26 cellular contexts compared by ENCODE assay signal in the genomic region with DNA sequence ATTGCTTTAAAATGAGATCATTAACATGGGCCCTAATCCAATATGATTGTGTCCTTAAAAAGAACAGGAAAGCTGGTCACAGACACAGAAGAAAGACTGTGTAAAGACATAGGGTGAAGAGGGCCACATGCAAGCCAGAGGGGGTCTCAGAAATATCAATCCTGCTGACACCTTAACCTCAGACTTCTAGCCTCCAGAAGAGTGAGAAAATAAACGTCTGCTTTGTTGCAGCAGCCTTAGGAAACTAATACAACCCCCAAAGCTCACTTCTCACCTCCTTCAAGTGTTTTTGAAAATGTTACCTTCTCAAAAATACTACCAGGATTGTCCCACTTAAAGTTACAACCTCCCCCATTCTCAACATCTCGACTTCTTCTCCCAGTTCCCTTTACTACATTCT. TPM values are rescaled to one million over a fixed set of nuclear protein-coding genes. Genes with fewer than 3 reads are reported as not detected.
DNase-seq lines count a peak whose midpoint lies in the region; ATAC-seq, FAIRE-seq and TF ChIP-seq lines count a peak whose summit lies in the region.
"Had no signal": no experiment of that assay in that cellular context is flagged by ENCODE, and none has a peak within 500 bp of the region (broad histone marks: within the 10 kb centered on the region; RNA-seq: fewer than 3 reads in every experiment).

No MANE protein-coding gene starts in this region.

- H4K91ac ChIP-seq in mesenchymal stem cell (ENCODE audit: low read length) = no peak overlapping the region

- H3K9me2 ChIP-seq in PC-9 (ENCODE audit: insufficient read depth) = no peaks in the 10 kb centered on the region

- peaks cover 3% of the 10 kb centered on the region for H3K27me3 Mint-ChIP-seq in neural progenitor cell (ENCODE audit: insufficient read depth, low read depth)
- H3K27me3 Mint-ChIP-seq: CD4-positive, alpha-beta T cell had no signal

- no peak for TF ChIP-seq RAD21 in HepG2 (CRISPR knock-in tag; IDR thresholded peaks at IDR 0.05)

- TF ChIP-seq EP300 in HepG2 (IDR thresholded peaks at IDR 0.05; ENCODE audit: low read depth in 2 of 2, low read length in 2 of 2) (no peak), HepG2 (CRISPR knock-in tag; IDR thresholded peaks at IDR 0.05; ENCODE audit: borderline replicate concordance) (no peak)

- H3K36me3 ChIP-seq in HepG2 (replicated peaks in 1 of 2; ENCODE audit: control insufficient read depth in 1 of 2, insufficient read depth in 2 of 2, low read length in 2 of 2) (no peaks in the 10 kb centered on the region), right lobe of liver (no peaks in the 10 kb centered on the region), PC-9 (ENCODE audit: low read depth) (no peaks in the 10 kb centered on the region), mesenchymal stem cell (ENCODE audit: control insufficient read depth in 1 of 2, insufficient read depth in 2 of 2, low read depth in 1 of 2, low read length in 2 of 2) (no peaks in the 10 kb centered on the region), neural progenitor cell (no peaks in the 10 kb centered on the region), spleen (no peaks in the 10 kb centered on the region), gastrocnemius medialis (no peaks in the 10 kb centered on the region)
- H3K36me3 ChIP-seq: BE2C; BLaER1 treated with 17β-estradiol and CSF1 and Interleukin-3, amounts not matched to agents 10 nM and 100 nM had no signal

- ATAC-seq in HepG2 (no peak), right lobe of liver (no peak), gastrocnemius medialis (no peak)
- ATAC-seq: A549, HCT116 had no signal

- H3K9me3 Mint-ChIP-seq in neural progenitor cell = peaks cover 7% of the 10 kb centered on the region
- H3K9me3 Mint-ChIP-seq: CD4-positive, alpha-beta T cell had no signal

- no peak for TF ChIP-seq CTCF in HepG2 (CRISPR knock-in tag; IDR thresholded peaks at IDR 0.05)
- no peak for TF ChIP-seq CTCF in right lobe of liver (IDR thresholded peaks at IDR 0.05)
- no peak for TF ChIP-seq CTCF in PC-9 (conservative IDR thresholded peaks at IDR 0.05)
- TF ChIP-seq CTCF in neural progenitor cell (IDR thresholded peaks at IDR 0.05) = no peak
- no peak for TF ChIP-seq CTCF in spleen (IDR thresholded peaks at IDR 0.05 in 8 of 11, conservative IDR thresholded peaks at IDR 0.05 in 3 of 11)
- no peak for TF ChIP-seq CTCF in gastrocnemius medialis (IDR thresholded peaks at IDR 0.05 in 4 of 5, conservative IDR thresholded peaks at IDR 0.05 in 1 of 5)

- H3K4me2 ChIP-seq in HepG2 (ENCODE audit: low read depth, low read length) (no peak overlapping the region), PC-9 (no peak overlapping the region), mesenchymal stem cell (ENCODE audit: low read length, poor library complexity, severe bottlenecking) (peak overlapping the region; percentile 6), neural progenitor cell (no peak overlapping the region)
- H3K4me2 ChIP-seq: A549; BLaER1 treated with 17β-estradiol and CSF1 and Interleukin-3, amounts not matched to agents 10 nM and 100 nM had no signal

- no peaks in the 10 kb centered on the region for H3K4me1 ChIP-seq in HepG2 (ENCODE audit: insufficient read depth, low read length)
- no peaks in the 10 kb centered on the region for H3K4me1 ChIP-seq in right lobe of liver
- no peaks in the 10 kb centered on the region for H3K4me1 ChIP-seq in PC-9 (replicated peaks; ENCODE audit: insufficient read depth)
- H3K4me1 ChIP-seq in mesenchymal stem cell (ENCODE audit: control insufficient read depth, insufficient read depth, low read depth, low read length) = no peaks in the 10 kb centered on the region
- H3K4me1 ChIP-seq in neural progenitor cell = peaks cover 7% of the 10 kb centered on the region
- H3K4me1 ChIP-seq in spleen = no peaks in the 10 kb centered on the region
- H3K4me1 ChIP-seq in gastrocnemius medialis = no peaks in the 10 kb centered on the region
- H3K4me1 ChIP-seq: A549, BE2C had no signal

- H3K27me3 ChIP-seq in HepG2 (ENCODE audit: control insufficient read depth in 1 of 2, insufficient read depth in 2 of 2, low read length in 2 of 2) (peaks cover 0 to 16% of the 10 kb centered on the region in 2 experiments; a peak in 3 of 5 replicates), right lobe of liver (no peaks in the 10 kb centered on the region), PC-9 (ENCODE audit: insufficient read depth, low read depth) (no peaks in the 10 kb centered on the region), mesenchymal stem cell (ENCODE audit: control insufficient read depth in 1 of 2, insufficient read depth in 1 of 2, low read length in 2 of 2) (no peaks in the 10 kb centered on the region), neural progenitor cell (no peaks in the 10 kb centered on the region), spleen (replicated peaks in 1 of 7) (no peaks in the 10 kb centered on the region), gastrocnemius medialis (no peaks in the 10 kb centered on the region)
- H3K27me3 ChIP-seq: BE2C; BLaER1 treated with 17β-estradiol and CSF1 and Interleukin-3, amounts not matched to agents 10 nM and 100 nM had no signal

- in situ Hi-C loops in HepG2 (cut with HindIII; ENCODE audit: extremely low pct_ligation_motif_present, low pct_unique_long_range_greater_than_20kb) (no loop called here), gastrocnemius medialis (cut with MboI; ENCODE audit: low sequenced_read_pairs in 4 of 4) (no loop called here)

- intact Hi-C loops in HepG2 (cut with micrococcal nuclease; ENCODE audit: unreplicated experiment) = no loop called here
- intact Hi-C loops in right lobe of liver (cut with DNase I) = no loop called here
- intact Hi-C loops in PC-9 (cut with micrococcal nuclease; ENCODE audit: unreplicated experiment) = no loop called here
- intact Hi-C loops in spleen (cut with DNase I; ENCODE audit: low total_unique reads) = no loop called here
- intact Hi-C loops in gastrocnemius medialis (cut with DNase I; ENCODE audit: low total_unique reads) = no loop called here

- TF ChIP-seq POLR2A in HepG2 (IDR thresholded peaks at IDR 0.05; ENCODE audit: insufficient read depth in 1 of 2, low read depth in 2 of 2, low read length in 2 of 2) = no peak
- TF ChIP-seq POLR2A in right lobe of liver (IDR thresholded peaks at IDR 0.05) = no peak
- no peak for TF ChIP-seq POLR2A in spleen (IDR thresholded peaks at IDR 0.05)
- no peak for TF ChIP-seq POLR2A in gastrocnemius medialis (IDR thresholded peaks at IDR 0.05)

- CTCF ChIA-PET in HepG2 (lab: Yijun Ruan, JAX; ENCODE audit: low intra/inter-chr PET ratio, low total read pairs) = no interaction called here
- CTCF ChIA-PET in PC-9 (lab: Charles Lee) = no interaction called here

- H3K18ac ChIP-seq in mesenchymal stem cell (ENCODE audit: low read depth in 1 of 2, low read length in 2 of 2) = no peak overlapping the region

- FAIRE-seq in HepG2 (lab: Jason Lieb, UNC) = no peak
- FAIRE-seq: A549, D721Med, GM12892 had no signal

- POLR2A ChIA-PET in HepG2 (lab: Yijun Ruan, JAX) = no interaction called here
- POLR2A ChIA-PET in PC-9 (lab: Charles Lee; ENCODE audit: unreplicated experiment) = no interaction called here

- H3K4me1 Mint-ChIP-seq in neural progenitor cell = no peaks in the 10 kb centered on the region
- H3K4me1 Mint-ChIP-seq: CD14-positive monocyte; CD8-positive, alpha-beta memory T cell; H9 had no signal

- no peak overlapping the region for H4K8ac ChIP-seq in mesenchymal stem cell (ENCODE audit: low read length)

- no peak overlapping the region for H3K14ac ChIP-seq in mesenchymal stem cell (ENCODE audit: low read length in 2 of 2)

- DNase-seq in HepG2 (ENCODE audit: low spot score) = no peak
- no peak for DNase-seq in right lobe of liver
- DNase-seq in PC-9 = no peak
- DNase-seq in mesenchymal stem cell = no peak
- no peak for DNase-seq in neural progenitor cell (ENCODE audit: low spot score)
- no peak for DNase-seq in spleen
- no peak for DNase-seq in gastrocnemius medialis
- no peak for DNase-seq in NCI-H510A treated with DMSO at 0.1 percent for 48 hours (lab: John Stamatoyannopoulos, UW)
- DNase-seq: 8988T; ACHN; AML-193; BE2C; CD4-positive, alpha-beta T cell; CD8-positive, alpha-beta memory T cell; DMS 273 treated with DMSO at 0.1 percent for 48 hours; DMS79; EL; GDM1; GM23248; H9 had no signal

- H3K27ac ChIP-seq in HepG2 (ENCODE audit: extremely low read length, insufficient read depth, low read length) (no peak overlapping the region), right lobe of liver (no peak overlapping the region), PC-9 (no peak overlapping the region), mesenchymal stem cell (ENCODE audit: low read length, poor library complexity, severe bottlenecking) (no peak overlapping the region), neural progenitor cell (no peak overlapping the region), spleen (no peak overlapping the region), gastrocnemius medialis (no peak overlapping the region)
- H3K27ac ChIP-seq: A549; BLaER1 treated with 17β-estradiol and CSF1 and Interleukin-3, amounts not matched to agents 10 nM and 100 nM; GM23248 had no signal

- H2AFZ ChIP-seq in HepG2 (ENCODE audit: low read length) (no peak overlapping the region), PC-9 (peak overlapping the region; percentile 8; the same call in 1 of the 2 replicates), mesenchymal stem cell (ENCODE audit: low read depth, low read length) (no peak overlapping the region), neural progenitor cell (replicated peaks) (peak overlapping the region; percentile 76)
- H2AFZ ChIP-seq: GM23248 had no signal

- no TSS peak for BruUV-seq in HepG2 (replicated peaks; lab: Mats Ljungman, UMichigan)
- BruUV-seq in PC-9 (replicated peaks; lab: Mats Ljungman, UMichigan) = no TSS peak

- H3K4me3 ChIP-seq in HepG2 (replicated peaks in 1 of 3; ENCODE audit: insufficient read depth in 1 of 3, low read depth in 2 of 3, low read length in 3 of 3) (no peak overlapping the region), right lobe of liver (no peak overlapping the region), PC-9 (no peak overlapping the region), mesenchymal stem cell (ENCODE audit: insufficient read depth in 1 of 2, low read depth in 1 of 2, low read length in 2 of 2) (no peak overlapping the region), neural progenitor cell (no peak overlapping the region), spleen (no peak overlapping the region), gastrocnemius medialis (no peak overlapping the region)
- H3K4me3 ChIP-seq: A549; BLaER1 treated with 17β-estradiol and CSF1 and Interleukin-3, amounts not matched to agents 10 nM and 100 nM; GM23248 had no signal

- no peak overlapping the region for H3K27ac Mint-ChIP-seq in neural progenitor cell
- H3K27ac Mint-ChIP-seq: CD14-positive monocyte; CD4-positive, alpha-beta T cell had no signal

- 2% methylated on average over 2 of the region's 2 CpGs for WGBS in HepG2 (ENCODE audit: low lambda C conversion rate)
- 56% methylated on average over 2 of the region's 2 CpGs for WGBS in right lobe of liver (ENCODE audit: insufficient coverage, low coverage, low lambda C conversion rate, missing lambda C conversion rate)
- WGBS in mesenchymal stem cell = 67% methylated on average over 2 of the region's 2 CpGs
- WGBS in spleen, 5 donors = 62 to 87% (median 72%) methylated on average over 2 of the region's 2 CpGs

- no peak overlapping the region for H3K9ac ChIP-seq in HepG2 (ENCODE audit: insufficient read depth, low read depth, low read length)
- H3K9ac ChIP-seq in mesenchymal stem cell (ENCODE audit: low read length) = no peak overlapping the region
- no peak overlapping the region for H3K9ac ChIP-seq in neural progenitor cell
- H3K9ac ChIP-seq: BLaER1 treated with 17β-estradiol and CSF1 and Interleukin-3, amounts not matched to agents 10 nM and 100 nM; GM23248 had no signal

- no peaks in the 10 kb centered on the region for H3K79me1 ChIP-seq in mesenchymal stem cell (replicated peaks; ENCODE audit: low read length, poor library complexity, severe bottlenecking)

- no peak overlapping the region for H2BK15ac ChIP-seq in mesenchymal stem cell (ENCODE audit: low read depth, poor library complexity, severe bottlenecking)

- no peak overlapping the region for H3K23ac ChIP-seq in mesenchymal stem cell (ENCODE audit: low read length in 2 of 2)

- H3K4me3 Mint-ChIP-seq in neural progenitor cell = no peak overlapping the region
- H3K4me3 Mint-ChIP-seq: CD14-positive monocyte; CD4-positive, alpha-beta T cell; CD8-positive, alpha-beta memory T cell; H9 had no signal

- H3F3A ChIP-seq in PC-9 (ENCODE audit: insufficient read depth, low read depth) (no peaks in the 10 kb centered on the region), neural progenitor cell (ENCODE audit: low read depth) (no peaks in the 10 kb centered on the region)

- H3K9me3 ChIP-seq in HepG2 (ENCODE audit: low read length) (peaks cover 9% of the 10 kb centered on the region; the same call in 1 of the 2 replicates), right lobe of liver (no peaks in the 10 kb centered on the region), PC-9 (ENCODE audit: insufficient read depth, low read depth) (0 out of 2 replicates have a peak, but pooled peaks cover 10% of the 10 kb centered on the region), mesenchymal stem cell (ENCODE audit: control insufficient read depth, low read length) (no peaks in the 10 kb centered on the region), neural progenitor cell (ENCODE audit: low read depth) (peaks cover 6% of the 10 kb centered on the region), spleen (peaks cover 0 to 10% (median 0%) of the 10 kb centered on the region in 8 donors), gastrocnemius medialis (no peaks in the 10 kb centered on the region)
- H3K9me3 ChIP-seq: A549, BE2C had no signal

- no peak overlapping the region for H3K4ac ChIP-seq in mesenchymal stem cell (ENCODE audit: low read depth in 1 of 2, low read length in 2 of 2)

- H4K20me1 ChIP-seq in HepG2 (ENCODE audit: insufficient read depth, low read length) (no peaks in the 10 kb centered on the region), PC-9 (ENCODE audit: insufficient read depth) (no peaks in the 10 kb centered on the region), neural progenitor cell (ENCODE audit: low read depth) (no peaks in the 10 kb centered on the region)
- H4K20me1 ChIP-seq: BLaER1 treated with 17β-estradiol and CSF1 and Interleukin-3, amounts not matched to agents 10 nM and 100 nM had no signal

- H2BK120ac ChIP-seq in mesenchymal stem cell (ENCODE audit: low read depth, low read length) = no peak overlapping the region

- no peak overlapping the region for H2AK5ac ChIP-seq in mesenchymal stem cell (ENCODE audit: low read length, severe bottlenecking)

- no peaks in the 10 kb centered on the region for H3K36me3 Mint-ChIP-seq in neural progenitor cell
- H3K36me3 Mint-ChIP-seq: CD14-positive monocyte; CD8-positive, alpha-beta memory T cell had no signal

- H2BK5ac ChIP-seq in mesenchymal stem cell (ENCODE audit: low read depth, low read length, poor library complexity, severe bottlenecking) = no peak overlapping the region

- no peaks in the 10 kb centered on the region for H3K79me2 ChIP-seq in HepG2 (ENCODE audit: insufficient read depth, low read length)
- H3K79me2 ChIP-seq in PC-9 (ENCODE audit: low read depth) = no peaks in the 10 kb centered on the region
- H3K79me2 ChIP-seq in neural progenitor cell (ENCODE audit: low read depth) = no peaks in the 10 kb centered on the region

- no peak overlapping the region for H2BK12ac ChIP-seq in mesenchymal stem cell (ENCODE audit: low read length in 2 of 2)

RNA-seq across cellular contexts. Expression of gene SESTD1, which starts 39.8 kb away (rescaled TPM):
- total RNA-seq in HepG2 (2016; rRNA removed; fragmentation: Illumina TruSeq; extraction: Trizol) = 74.4 and 105 TPM in 2 replicates
- total RNA-seq in HepG2 (2016; cell fraction: cytosol; rRNA removed; fragmentation: Illumina TruSeq; extraction: Trizol; ENCODE audit: low read depth) = 58.3 and 66.2 TPM in 2 replicates
- 71.8 and 93.5 TPM in 2 replicates for total RNA-seq in HepG2 (2016; cell fraction: insoluble cytoplasmic fraction; rRNA removed; fragmentation: Illumina TruSeq; extraction: Trizol)
- 84.1 and 90.5 TPM in 2 replicates for total RNA-seq in HepG2 (2016; cell fraction: membrane; rRNA removed; fragmentation: Illumina TruSeq; extraction: Trizol)
- 67.8 and 69.5 TPM in 2 replicates for total RNA-seq in HepG2 (2016; cell fraction: nucleus; rRNA removed; fragmentation: Illumina TruSeq; extraction: Trizol)
- 69.3 and 101 TPM in 2 replicates for polyA plus RNA-seq in HepG2 (2011; rRNA removed)
- polyA plus RNA-seq in HepG2 (2011; cell fraction: cytosol; rRNA removed) = 44.4 and 49.6 TPM in 2 replicates
- 48.2 and 49.5 TPM in 2 replicates for polyA plus RNA-seq in HepG2 (2011; cell fraction: nucleus; rRNA removed)
- polyA plus RNA-seq in HepG2 (2012) = 109 and 119 TPM in 2 replicates
- polyA plus RNA-seq in HepG2 (2016; cell fraction: cytosol; fragmentation: Illumina TruSeq; extraction: Trizol; ENCODE audit: low read depth) = 25.4 and 25.6 TPM in 2 replicates
- 82.9 and 87.2 TPM in 2 replicates for polyA plus RNA-seq in HepG2 (2016; cell fraction: insoluble cytoplasmic fraction; fragmentation: Illumina TruSeq; extraction: Trizol; ENCODE audit: low read depth)
- polyA plus RNA-seq in HepG2 (2016; cell fraction: membrane; fragmentation: Illumina TruSeq; extraction: Trizol; ENCODE audit: low read depth) = 48.8 and 51.0 TPM in 2 replicates
- 66.2 and 71.0 TPM in 2 replicates for polyA plus RNA-seq in HepG2 (2016; cell fraction: nucleus; fragmentation: Illumina TruSeq; extraction: Trizol; ENCODE audit: insufficient read depth, low read depth)
- 13.2 and 38.6 TPM in 2 replicates for polyA minus RNA-seq in HepG2 (2011; rRNA and poly(A)+ RNA removed; ENCODE audit: low replicate concordance)
- polyA minus RNA-seq in HepG2 (2011; cell fraction: cytosol; rRNA and poly(A)+ RNA removed) = 71.8 and 102 TPM in 2 replicates
- 247 and 269 TPM in 2 replicates for polyA minus RNA-seq in HepG2 (2011; cell fraction: nucleus; rRNA and poly(A)+ RNA removed)
- total RNA-seq in right lobe of liver = 10 to 100 TPM in 3 of 6 experiments, 1 to 10 TPM in 3; 5.8 to 27.9 (median 12.8) TPM
- total RNA-seq in PC-9 (2021) = 208 and 279 TPM in 2 replicates
- polyA plus RNA-seq in mesenchymal stem cell (2013, experiment 1 of 2) = 28.8 TPM
- polyA plus RNA-seq in mesenchymal stem cell (2013, experiment 2 of 2) = 29.6 TPM
- total RNA-seq in neural progenitor cell (ENCODE audit: low replicate concordance) = 24.8 and 43.1 TPM in 2 replicates
- total RNA-seq in spleen = 10 to 100 TPM; 19.9 to 51.7 (median 34.6) TPM
- polyA plus RNA-seq in spleen = 1 to 10 TPM; 5.5 to 6.2 (median 5.6) TPM
- 10 to 100 TPM in 1 of 4 donors, 1 to 10 TPM in 3; 4.1 to 11.0 (median 8.6) TPM for total RNA-seq in gastrocnemius medialis

Comparison
In these comparisons a context has a peak if more than half of its experiments do, and no peak if none do; other contexts are left out.
1. H2AFZ ChIP-seq: peak in PC-9 (single experiment) and neural progenitor cell (single experiment); none in HepG2 (single experiment) and mesenchymal stem cell (single experiment).